ENCODE assay signal across 1 cellular context in genomic region chr19:58417071-58417470, GRCh38.
TF ChIP-seq lines count a peak whose summit lies in the region.

No MANE protein-coding gene starts in this region.

TF ChIP-seq in HepG2, 621 proteins besides CTCF, POLR2A, EP300 and RAD21:
- no peak for TF ChIP-seq ZNF451 (CRISPR knock-in tag; IDR thresholded peaks at IDR 0.05)
- no peak for TF ChIP-seq ZNF121 (CRISPR knock-in tag; IDR thresholded peaks at IDR 0.05)
- TF ChIP-seq KDM4B (CRISPR knock-in tag; IDR thresholded peaks at IDR 0.05) = no peak
- no peak for TF ChIP-seq MIER3 (CRISPR knock-in tag; IDR thresholded peaks at IDR 0.05; ENCODE audit: borderline replicate concordance)
- TF ChIP-seq SMAD9 (CRISPR knock-in tag; IDR thresholded peaks at IDR 0.05) = no peak
- TF ChIP-seq KLF16 (CRISPR knock-in tag; IDR thresholded peaks at IDR 0.05) = no peak
- TF ChIP-seq YEATS2 (CRISPR knock-in tag; IDR thresholded peaks at IDR 0.05; ENCODE audit: borderline replicate concordance) = no peak
- TF ChIP-seq THAP9 (CRISPR knock-in tag; IDR thresholded peaks at IDR 0.05; ENCODE audit: borderline replicate concordance) = no peak
- TF ChIP-seq ZNF792 (CRISPR knock-in tag; IDR thresholded peaks at IDR 0.05) = no peak
- TF ChIP-seq ZBTB37 (CRISPR knock-in tag; IDR thresholded peaks at IDR 0.05) = no peak
- TF ChIP-seq ZFP90 (CRISPR knock-in tag; IDR thresholded peaks at IDR 0.05; ENCODE audit: borderline replicate concordance) = no peak
- TF ChIP-seq NFIC (IDR thresholded peaks at IDR 0.05; ENCODE audit: low read length) = no peak
- TF ChIP-seq ZNF33B (CRISPR knock-in tag; IDR thresholded peaks at IDR 0.05) = no peak
- TF ChIP-seq FOXP4 (CRISPR knock-in tag; IDR thresholded peaks at IDR 0.05) = no peak
- no peak for TF ChIP-seq TARDBP (CRISPR knock-in tag; IDR thresholded peaks at IDR 0.05)
- TF ChIP-seq CENPT (CRISPR knock-in tag; IDR thresholded peaks at IDR 0.05; ENCODE audit: low read depth) = no peak
- TF ChIP-seq TRIM24 (CRISPR knock-in tag; IDR thresholded peaks at IDR 0.05) = no peak
- no peak for TF ChIP-seq TIGD3 (CRISPR knock-in tag; IDR thresholded peaks at IDR 0.05; ENCODE audit: borderline replicate concordance)
- no peak for TF ChIP-seq BORCS8-MEF2B (CRISPR knock-in tag; IDR thresholded peaks at IDR 0.05)
